2 cellular contexts compared by ENCODE assay signal in genomic region chr7:105723582-105723981, GRCh38.
TF ChIP-seq lines count a peak whose summit lies in the region.

No MANE protein-coding gene starts in this region.

TF ChIP-seq in IMR-90, 13 proteins besides CTCF, POLR2A, EP300 and RAD21:
- TF ChIP-seq FOS (IDR thresholded peaks at IDR 0.05; ENCODE audit: low read depth, low read length): no peak
- no peak for TF ChIP-seq SMC3 (IDR thresholded peaks at IDR 0.05; ENCODE audit: low read depth, low read length)
- TF ChIP-seq CEBPB (IDR thresholded peaks at IDR 0.05; ENCODE audit: low read depth, low read length): no peak
- no peak for TF ChIP-seq CHD1 (IDR thresholded peaks at IDR 0.05; ENCODE audit: low read depth, low read length)
- no peak for TF ChIP-seq NFE2L2 (IDR thresholded peaks at IDR 0.05; ENCODE audit: low read depth, low read length)
- no peak for TF ChIP-seq MXI1 (IDR thresholded peaks at IDR 0.05; ENCODE audit: borderline replicate concordance, low read depth, low read length)
- no peak for TF ChIP-seq MAZ (IDR thresholded peaks at IDR 0.05; ENCODE audit: borderline replicate concordance, low read depth, low read length)
- no peak for TF ChIP-seq ELK1 (IDR thresholded peaks at IDR 0.05; ENCODE audit: borderline replicate concordance, low read depth, low read length)
- no peak for TF ChIP-seq BHLHE40 (IDR thresholded peaks at IDR 0.05; ENCODE audit: low read depth, low read length)
- no peak for TF ChIP-seq MAFK (IDR thresholded peaks at IDR 0.05; ENCODE audit: low read depth, low read length)
- no peak for TF ChIP-seq RCOR1 (IDR thresholded peaks at IDR 0.05; ENCODE audit: insufficient replicate concordance, low read length)
- no peak for TF ChIP-seq USF2 (IDR thresholded peaks at IDR 0.05; ENCODE audit: low read depth, low read length)
- no peak for TF ChIP-seq RFX5 (IDR thresholded peaks at IDR 0.05; ENCODE audit: low read depth, low read length)

TF ChIP-seq in HEK293T, 16 proteins besides CTCF, POLR2A, EP300 and RAD21:
- TF ChIP-seq PKNOX1 (IDR thresholded peaks at IDR 0.05) (no peak), ELF4 (IDR thresholded peaks at IDR 0.05) (no peak), ZNF384 (IDR thresholded peaks at IDR 0.05) (no peak), TARDBP (IDR thresholded peaks at IDR 0.05) (no peak), CTBP1 (IDR thresholded peaks at IDR 0.05; ENCODE audit: borderline replicate concordance) (no peak), SP1 (IDR thresholded peaks at IDR 0.05) (no peak), BHLHE40 (IDR thresholded peaks at IDR 0.05; ENCODE audit: borderline replicate concordance) (no peak)
